8 cellular contexts compared by ENCODE assay signal in genomic region chr14:35342160-35343010, GRCh38. TPM values are rescaled to one million over a fixed set of nuclear protein-coding genes. Genes with fewer than 3 reads are reported as not detected.
DNase-seq lines count a peak whose midpoint lies in the region; ATAC-seq and TF ChIP-seq lines count a peak whose summit lies in the region.

No MANE protein-coding gene starts in this region.

- peak; percentile 1 for ATAC-seq in left colon

- peak; percentile 58 for DNase-seq in astrocyte of the hippocampus (ENCODE audit: low read depth, low spot score)
- peak in 1 of 2 donors; percentile 74 for DNase-seq in left colon
- peak; percentile 48 for DNase-seq in stromal cell of bone marrow (ENCODE audit: low read depth)
- DNase-seq in NOMO-1 treated with DMSO at 0.1 percent for 48 hours (lab: John Stamatoyannopoulos, UW; ENCODE audit: unreplicated experiment): no peak
- no peak for DNase-seq in NCI-H2107 treated with DMSO at 0.1 percent for 48 hours (lab: John Stamatoyannopoulos, UW; ENCODE audit: unreplicated experiment)
- no peak for DNase-seq in LoVo (ENCODE audit: low spot score)
- DNase-seq in GOT3 (lab: John Stamatoyannopoulos, UW): no peak

- peak overlapping the region; percentile 62 for H3K4me2 ChIP-seq in KMS-11

- peak overlapping the region; percentile 27; the same call in 1 of the 2 replicates for H3K9ac ChIP-seq in KMS-11

- peak overlapping the region; percentile 75 for H2AFZ ChIP-seq in KMS-11 (ENCODE audit: low read depth)

- intact Hi-C loops in left colon (cut with DNase I, micrococcal nuclease): loop anchor here in 1 of 2 donors (5.0 kb wide), 1 partner anchor 60 kb away; the partner anchor contains the start of gene NFKBIA

- H3K27me3 ChIP-seq in KMS-11 (ENCODE audit: insufficient read depth, low read depth): no peaks in the 10 kb centered on the region

- no peaks in the 10 kb centered on the region for H3K36me3 ChIP-seq in KMS-11 (ENCODE audit: insufficient read depth)

- H3K4me1 ChIP-seq in KMS-11 (ENCODE audit: low read depth, poor library complexity, severe bottlenecking): peaks cover 17% of the 10 kb centered on the region

- H3K4me3 ChIP-seq in KMS-11 (IDR thresholded peaks at IDR 0.05; ENCODE audit: insufficient read depth, low read depth, low read length): no peak overlapping the region

- peak overlapping the region; percentile 58; the same call in 1 of the 2 replicates for H3K27ac ChIP-seq in KMS-11

- no peak for TF ChIP-seq CTCF in KMS-11 (conservative IDR thresholded peaks at IDR 0.05; ENCODE audit: low read depth, low read length)

- no peaks in the 10 kb centered on the region for H3K79me2 ChIP-seq in KMS-11 (ENCODE audit: insufficient read depth, low read depth)

- no peaks in the 10 kb centered on the region for H4K20me1 ChIP-seq in KMS-11 (ENCODE audit: insufficient read depth)

RNA-seq across cellular contexts. Expression of gene PSMA6, which starts 50.2 kb away (rescaled TPM):
- total RNA-seq in left colon: 100 to 1,000 TPM; 138 to 171 TPM

Comparison
In these comparisons a context has a peak if more than half of its experiments do, and no peak if none do; other contexts are left out.
1. DNase-seq: peak in astrocyte of the hippocampus (single experiment) and stromal cell of bone marrow (single experiment); none in NOMO-1 treated with DMSO at 0.1 percent for 48 hours (single experiment), NCI-H2107 treated with DMSO at 0.1 percent for 48 hours (single experiment), LoVo (single experiment) and GOT3 (single experiment).